In genomic region chr13:114041493-114041892, GRCh38 we compare ENCODE assay signal across 16 cellular contexts.
DNase-seq lines count a peak whose midpoint lies in the region; ATAC-seq, FAIRE-seq and TF ChIP-seq lines count a peak whose summit lies in the region.
"Had no signal": no experiment of that assay in that cellular context is flagged by ENCODE, and none has a peak within 500 bp of the region (broad histone marks: within the 10 kb centered on the region; RNA-seq: fewer than 3 reads in every experiment).

No MANE protein-coding gene starts in this region.

- no peak for TF ChIP-seq CTCF in HepG2 (CRISPR knock-in tag; IDR thresholded peaks at IDR 0.05)
- no peak for TF ChIP-seq CTCF in right lobe of liver (IDR thresholded peaks at IDR 0.05)
- no peak for TF ChIP-seq CTCF in HEK293 (tag by site-specific recombination; IDR thresholded peaks at IDR 0.05)
- no peak for TF ChIP-seq CTCF in H1 (IDR thresholded peaks at IDR 0.05; ENCODE audit: control extremely low read depth in 1 of 3, insufficient read depth in 1 of 3, low read depth in 1 of 3, low read length in 3 of 3)
- TF ChIP-seq CTCF in type B pancreatic cell (conservative IDR thresholded peaks at IDR 0.05): no peak

- no peak for ATAC-seq in HepG2
- no peak for ATAC-seq in right lobe of liver

- H3K14ac ChIP-seq in H1 (ENCODE audit: insufficient read length): no peak overlapping the region

- H3K36me3 ChIP-seq in HepG2 (replicated peaks in 1 of 2; ENCODE audit: control insufficient read depth in 1 of 2, insufficient read depth in 2 of 2, low read length in 2 of 2): no peaks in the 10 kb centered on the region
- H3K36me3 ChIP-seq in right lobe of liver: no peaks in the 10 kb centered on the region
- no peaks in the 10 kb centered on the region for H3K36me3 ChIP-seq in HEK293 (ENCODE audit: control insufficient read depth in 2 of 2, insufficient read depth in 1 of 2, low read length in 2 of 2)
- no peaks in the 10 kb centered on the region for H3K36me3 ChIP-seq in H1 (ENCODE audit: control insufficient read depth in 2 of 4, insufficient read depth in 4 of 4, low read length in 3 of 4)
- H3K36me3 ChIP-seq: HAP-1 had no signal

- no peak overlapping the region for H3K4me3 ChIP-seq in HepG2 (replicated peaks in 1 of 3; ENCODE audit: insufficient read depth in 1 of 3, low read depth in 2 of 3, low read length in 3 of 3)
- H3K4me3 ChIP-seq in right lobe of liver: no peak overlapping the region
- H3K4me3 ChIP-seq in HEK293 (ENCODE audit: low read depth, low read length): no peak overlapping the region
- no peak overlapping the region for H3K4me3 ChIP-seq in H1 (ENCODE audit: extremely low read depth in 1 of 4, insufficient read depth in 2 of 4, low read depth in 3 of 4, low read length in 4 of 4)
- H3K4me3 ChIP-seq: BLaER1 treated with 17β-estradiol and CSF1 and Interleukin-3, amounts not matched to agents 10 nM and 100 nM; HAP-1 had no signal

- H3K27me3 Mint-ChIP-seq in type B pancreatic cell: no peaks in the 10 kb centered on the region

- in situ Hi-C loops in HepG2 (cut with HindIII; ENCODE audit: extremely low pct_ligation_motif_present, low pct_unique_long_range_greater_than_20kb): no loop called here

- H3K4me3 Mint-ChIP-seq in type B pancreatic cell: no peak overlapping the region

- no peak overlapping the region for H2BK20ac ChIP-seq in H1 (ENCODE audit: low read length)

- DNase-seq in HepG2 (ENCODE audit: low spot score) (no peak), right lobe of liver (no peak), H1 (ENCODE audit: low read depth in 1 of 2, low spot score in 2 of 2) (no peak), urothelium cell line (ENCODE audit: low spot score) (no peak), hippocampal formation (lab: John Stamatoyannopoulos, UW) (no peak), type B pancreatic cell (ENCODE audit: extremely low spot score, unreplicated experiment) (no peak)
- DNase-seq: COR-L47, DMS 273 treated with DMSO at 0.1 percent for 48 hours, NCI-H1417 treated with DMSO at 0.1 percent for 48 hours, NCI-H1930, NCI-H345, NCI-H526 had no signal

- CTCF ChIA-PET in HepG2 (lab: Yijun Ruan, JAX; ENCODE audit: low intra/inter-chr PET ratio, low total read pairs) (no interaction called here), HEK293 (lab: Yijun Ruan, JAX) (no interaction called here), H1 (lab: Charles Lee; ENCODE audit: partially characterized antibody) (no interaction called here)

- H3K79me1 ChIP-seq in H1 (ENCODE audit: low read depth, low read length): peaks cover 9% of the 10 kb centered on the region; the same call in 1 of the 2 replicates

- intact Hi-C loops in HepG2 (cut with micrococcal nuclease; ENCODE audit: unreplicated experiment) (no loop called here), right lobe of liver (cut with DNase I) (no loop called here)

- H4K20me1 ChIP-seq in HepG2 (ENCODE audit: insufficient read depth, low read length): no peaks in the 10 kb centered on the region
- peaks cover 0 to 6% of the 10 kb centered on the region in 2 experiments for H4K20me1 ChIP-seq in H1 (replicated peaks in 1 of 2; ENCODE audit: control insufficient read depth in 1 of 2, insufficient read depth in 2 of 2, low read length in 2 of 2)

- peaks cover 19% of the 10 kb centered on the region for H3K4me1 Mint-ChIP-seq in type B pancreatic cell (ENCODE audit: unreplicated experiment)

- H4K91ac ChIP-seq in H1 (replicated peaks; ENCODE audit: insufficient read length, low read length): peak overlapping the region; percentile 71

- no peaks in the 10 kb centered on the region for H3K9me3 Mint-ChIP-seq in type B pancreatic cell

- no peak overlapping the region for H3K23ac ChIP-seq in H1 (ENCODE audit: insufficient read length)

- no peak overlapping the region for H2AK5ac ChIP-seq in H1 (ENCODE audit: low read depth, low read length)

- no peak for TF ChIP-seq POLR2A in HepG2 (IDR thresholded peaks at IDR 0.05; ENCODE audit: insufficient read depth in 1 of 2, low read depth in 2 of 2, low read length in 2 of 2)
- no peak for TF ChIP-seq POLR2A in right lobe of liver (IDR thresholded peaks at IDR 0.05)
- TF ChIP-seq POLR2A in H1 (IDR thresholded peaks at IDR 0.05; ENCODE audit: control extremely low read depth in 1 of 2, low read depth in 2 of 2, low read length in 2 of 2): no peak

- H3K79me2 ChIP-seq in HepG2 (ENCODE audit: insufficient read depth, low read length): no peaks in the 10 kb centered on the region
- no peaks in the 10 kb centered on the region; a peak in 1 of 4 replicates for H3K79me2 ChIP-seq in H1 (ENCODE audit: control insufficient read depth in 1 of 2, insufficient read depth in 2 of 2, low read length in 2 of 2)

- H3K56ac ChIP-seq in H1 (replicated peaks; ENCODE audit: insufficient read length, low read depth, low read length): no peak overlapping the region

- no peak overlapping the region for H4K5ac ChIP-seq in H1 (ENCODE audit: insufficient read length, low read depth, low read length)

- H3K4ac ChIP-seq in H1 (replicated peaks; ENCODE audit: insufficient read length, low read depth, low read length): no peak overlapping the region

- H3K9ac ChIP-seq in HepG2 (ENCODE audit: insufficient read depth, low read depth, low read length) (no peak overlapping the region), H1 (replicated peaks in 1 of 4; ENCODE audit: extremely low read depth in 1 of 4, low read depth in 3 of 4, low read length in 3 of 4) (no peak overlapping the region)

- 20% methylated on average over 1 of the region's 17 CpGs for WGBS in HepG2 (ENCODE audit: low lambda C conversion rate)
- 91% methylated on average over 4 of the region's 17 CpGs for WGBS in right lobe of liver (ENCODE audit: insufficient coverage, low coverage, low lambda C conversion rate, missing lambda C conversion rate)
- WGBS in H1 (ENCODE audit: extremely low coverage in 1 of 2, insufficient coverage in 1 of 2, insufficient read length in 1 of 2, insufficient replicate concordance in 2 of 2, low coverage in 1 of 2, low lambda C conversion rate in 2 of 2, missing lambda C conversion rate in 1 of 2), 2 experiments: 87% methylated on average over 16 of the region's 17 CpGs; no CpG with 5 or more reads in 1 of the 2 experiments

- H3K27me3 ChIP-seq in HepG2 (ENCODE audit: control insufficient read depth in 1 of 2, insufficient read depth in 2 of 2, low read length in 2 of 2) (peaks cover 0 to 24% of the 10 kb centered on the region in 2 experiments; a peak in 3 of 5 replicates), right lobe of liver (no peaks in the 10 kb centered on the region), H1 (replicated peaks in 1 of 4; ENCODE audit: control insufficient read depth in 3 of 4, extremely low read depth in 1 of 4, insufficient read depth in 3 of 4, low read length in 3 of 4) (no peaks in the 10 kb centered on the region)
- H3K27me3 ChIP-seq: BLaER1 treated with 17β-estradiol and CSF1 and Interleukin-3, amounts not matched to agents 10 nM and 100 nM had no signal

- TF ChIP-seq EP300 in HepG2 (IDR thresholded peaks at IDR 0.05; ENCODE audit: low read depth in 2 of 2, low read length in 2 of 2) (no peak), HepG2 (CRISPR knock-in tag; IDR thresholded peaks at IDR 0.05; ENCODE audit: borderline replicate concordance) (no peak), H1 (IDR thresholded peaks at IDR 0.05; ENCODE audit: borderline replicate concordance in 1 of 2, low read depth in 2 of 2, low read length in 2 of 2) (no peak)

- no peak overlapping the region for H2BK120ac ChIP-seq in H1 (replicated peaks; ENCODE audit: low read depth, low read length)

- H3K27ac ChIP-seq in HepG2 (ENCODE audit: extremely low read length, insufficient read depth, low read length) (no peak overlapping the region), right lobe of liver (no peak overlapping the region), HEK293 (ENCODE audit: extremely low read depth, low read depth, low read length) (no peak overlapping the region), H1 (ENCODE audit: low read depth, low read length) (no peak overlapping the region)

- H3K23me2 ChIP-seq in H1 (ENCODE audit: low read depth, low read length): no peaks in the 10 kb centered on the region

- H4K8ac ChIP-seq in H1 (ENCODE audit: extremely low read depth, insufficient read depth, low read length): no peak overlapping the region

- H2BK12ac ChIP-seq in H1 (ENCODE audit: low read depth, low read length): no peak overlapping the region

- TF ChIP-seq RAD21 in HepG2 (CRISPR knock-in tag; IDR thresholded peaks at IDR 0.05) (no peak), H1 (IDR thresholded peaks at IDR 0.05 in 1 of 2, conservative IDR thresholded peaks at IDR 0.05 in 1 of 2; ENCODE audit: low read depth in 2 of 2, low read length in 2 of 2) (no peak)

- no TSS peak for BruUV-seq in HepG2 (replicated peaks; lab: Mats Ljungman, UMichigan)

- H2AFZ ChIP-seq in HepG2 (ENCODE audit: low read length): no peak overlapping the region
- H2AFZ ChIP-seq in H1 (ENCODE audit: low read length): no peak overlapping the region

- H3K36me3 Mint-ChIP-seq in type B pancreatic cell: no peaks in the 10 kb centered on the region

- H2BK15ac ChIP-seq in H1 (ENCODE audit: low read length): no peak overlapping the region

- H3K4me2 ChIP-seq in HepG2 (ENCODE audit: low read depth, low read length): no peak overlapping the region
- no peak overlapping the region for H3K4me2 ChIP-seq in H1 (ENCODE audit: insufficient read depth in 1 of 2, low read depth in 2 of 2, low read length in 2 of 2)

- H3K18ac ChIP-seq in H1 (ENCODE audit: extremely low read depth, low read length): no peak overlapping the region

- H2BK5ac ChIP-seq in H1 (ENCODE audit: low read depth, low read length): no peak overlapping the region; the same call in 1 of the 2 replicates

- POLR2A ChIA-PET in HepG2 (lab: Yijun Ruan, JAX) (no interaction called here), HEK293 (lab: Yijun Ruan, JAX) (no interaction called here), H1 (lab: Charles Lee; ENCODE audit: partially characterized antibody) (no interaction called here)

- no peak for FAIRE-seq in HepG2 (lab: Jason Lieb, UNC)
- no peak for FAIRE-seq in H1 (lab: Jason Lieb, UNC)
- FAIRE-seq in urothelium cell line (lab: Jason Lieb, UNC): peak; percentile 79
- FAIRE-seq: G401.6 had no signal

- no peak overlapping the region for H3K27ac Mint-ChIP-seq in type B pancreatic cell

- no peaks in the 10 kb centered on the region for H3K9me3 ChIP-seq in HepG2 (ENCODE audit: low read length)
- H3K9me3 ChIP-seq in right lobe of liver: no peaks in the 10 kb centered on the region
- no peaks in the 10 kb centered on the region for H3K9me3 ChIP-seq in HEK293 (ENCODE audit: control insufficient read depth, insufficient read depth, low read depth, low read length)
- H3K9me3 ChIP-seq in H1 (ENCODE audit: insufficient read depth in 2 of 2, low read depth in 1 of 2, low read length in 1 of 2): no peaks in the 10 kb centered on the region
- H3K9me3 ChIP-seq: HAP-1 had no signal

- H3K4me1 ChIP-seq in HepG2 (ENCODE audit: insufficient read depth, low read length): no peaks in the 10 kb centered on the region
- H3K4me1 ChIP-seq in right lobe of liver: no peaks in the 10 kb centered on the region
- no peaks in the 10 kb centered on the region for H3K4me1 ChIP-seq in HEK293 (ENCODE audit: control insufficient read depth, insufficient read depth, low read length)
- H3K4me1 ChIP-seq in H1 (replicated peaks in 1 of 4; ENCODE audit: control insufficient read depth in 3 of 4, insufficient read depth in 4 of 4, low read length in 3 of 4): peaks cover 0 to 12% (median 6%) of the 10 kb centered on the region in 4 experiments; a peak in 6 of 7 replicates
- H3K4me1 ChIP-seq: HAP-1 had no signal

TF ChIP-seq in H1, 55 proteins besides CTCF, POLR2A, EP300 and RAD21 (continues in another document):
- no peak for TF ChIP-seq BRCA1 (IDR thresholded peaks at IDR 0.05; ENCODE audit: low read depth, low read length)
